ENCODE assay signal across 18 cellular contexts in genomic region chr22:30040499-30041055, GRCh38. TPM values are rescaled to one million over a fixed set of nuclear protein-coding genes. Genes with fewer than 3 reads are reported as not detected.
DNase-seq lines count a peak whose midpoint lies in the region; ATAC-seq, FAIRE-seq and TF ChIP-seq lines count a peak whose summit lies in the region.
"Had no signal": no experiment of that assay in that cellular context is flagged by ENCODE, and none has a peak within 500 bp of the region (broad histone marks: within the 10 kb centered on the region; RNA-seq: fewer than 3 reads in every experiment).

No MANE protein-coding gene starts in this region.

- H3K27ac ChIP-seq in HL-60 (replicated peaks) (peak overlapping the region; percentile 2; the same call in 1 of the 2 replicates), K562 (ENCODE audit: extremely low read depth, low read depth, low read length) (no peak overlapping the region), sigmoid colon (no peak overlapping the region), PC-3 (ENCODE audit: low read length) (no peak overlapping the region)

- no peak overlapping the region for H3K4me3 Mint-ChIP-seq in neural crest cell

- WGBS in K562 (ENCODE audit: insufficient coverage, low coverage, missing lambda C conversion rate), result 4% methylated on average over 8 of the region's 8 CpGs
- WGBS in sigmoid colon, 2 donors, result 87 to 89% methylated on average over 8 of the region's 8 CpGs

- in situ Hi-C loops in K562 (cut with MboI), result no loop called here

- no peaks in the 10 kb centered on the region for H3K36me3 ChIP-seq in K562 (ENCODE audit: control insufficient read depth, insufficient read depth, low read length)
- no peaks in the 10 kb centered on the region for H3K36me3 ChIP-seq in sigmoid colon
- no peaks in the 10 kb centered on the region for H3K36me3 ChIP-seq in BE2C
- no peaks in the 10 kb centered on the region for H3K36me3 ChIP-seq in PC-3 (ENCODE audit: low read depth, low read length)
- H3K36me3 ChIP-seq: HAP-1 had no signal

- CTCF ChIA-PET in K562 (lab: Yijun Ruan, JAX; ENCODE audit: low intra/inter-chr PET ratio) (no interaction called here), PC-3 (lab: Charles Lee) (no interaction called here)

- POLR2A ChIA-PET in K562 (lab: Yijun Ruan, JAX) (interaction anchor here (0.5 kb wide), 1 partner anchor 424 kb away, joined by 3 read pairs; no protein-coding TSS in a partner anchor), PC-3 (lab: Charles Lee; ENCODE audit: unreplicated experiment) (no interaction called here)

- H3K36me3 Mint-ChIP-seq in neural crest cell (ENCODE audit: low read depth), result no peaks in the 10 kb centered on the region
- H3K36me3 Mint-ChIP-seq: CD4-positive, CD25-positive, alpha-beta regulatory T cell had no signal

- no peak for FAIRE-seq in K562 (lab: Jason Lieb, UNC)
- FAIRE-seq: D721Med had no signal

- H3K4me2 ChIP-seq in K562 (ENCODE audit: insufficient read depth, low read length) (no peak overlapping the region), PC-3 (ENCODE audit: low read length) (no peak overlapping the region)

- no peaks in the 10 kb centered on the region for H3K9me3 Mint-ChIP-seq in neural crest cell
- H3K9me3 Mint-ChIP-seq: CD4-positive, CD25-positive, alpha-beta regulatory T cell had no signal

- TF ChIP-seq POLR2A in K562 (conservative IDR thresholded peaks at IDR 0.05) (no peak), sigmoid colon (IDR thresholded peaks at IDR 0.05) (no peak)

- no peak for ATAC-seq in K562
- no peak for ATAC-seq in PC-3
- ATAC-seq: Panc1 had no signal

- no peak overlapping the region for H3K9ac ChIP-seq in K562 (ENCODE audit: insufficient read depth in 1 of 2, low read depth in 2 of 2, low read length in 2 of 2)
- no peak overlapping the region for H3K9ac ChIP-seq in PC-3 (ENCODE audit: low read length)

- H2AFZ ChIP-seq in K562 (ENCODE audit: low read depth, low read length) (no peak overlapping the region), PC-3 (ENCODE audit: low read length) (no peak overlapping the region)

- no peak for TF ChIP-seq RAD21 in K562 (CRISPR knock-in tag; conservative IDR thresholded peaks at IDR 0.05 in 1 of 2, IDR thresholded peaks at IDR 0.05 in 1 of 2)

- no peaks in the 10 kb centered on the region for H3F3A ChIP-seq in PC-3 (ENCODE audit: low read length, unreplicated experiment)

- intact Hi-C loops in K562 (cut with micrococcal nuclease), result no loop called here
- intact Hi-C loops in sigmoid colon (cut with DNase I), result no loop called here
- intact Hi-C loops in PC-3 (cut with micrococcal nuclease), result no loop called here

- H4K20me1 ChIP-seq in K562 (replicated peaks; ENCODE audit: control insufficient read depth, insufficient read depth, low read length) (no peaks in the 10 kb centered on the region; the same call in 1 of the 2 replicates), PC-3 (ENCODE audit: low read length) (no peaks in the 10 kb centered on the region)

- BruUV-seq in K562 (replicated peaks; lab: Mats Ljungman, UMichigan) (no TSS peak), PC-3 (replicated peaks; lab: Mats Ljungman, UMichigan) (no TSS peak)

- H3K27me3 Mint-ChIP-seq in neural crest cell (ENCODE audit: low read depth), result no peaks in the 10 kb centered on the region

- no peaks in the 10 kb centered on the region for H3K9me3 ChIP-seq in K562 (replicated peaks; ENCODE audit: control insufficient read depth, insufficient read depth, low read depth, low read length)
- no peaks in the 10 kb centered on the region for H3K9me3 ChIP-seq in sigmoid colon
- no peaks in the 10 kb centered on the region for H3K9me3 ChIP-seq in BE2C
- no peaks in the 10 kb centered on the region for H3K9me3 ChIP-seq in PC-3 (ENCODE audit: low read length)
- H3K9me3 ChIP-seq: HAP-1 had no signal

- H3K4me1 ChIP-seq in K562 (replicated peaks in 1 of 2; ENCODE audit: control insufficient read depth in 2 of 2, insufficient read depth in 2 of 2, low read length in 2 of 2) (no peaks in the 10 kb centered on the region; a peak in 1 of 5 replicates), sigmoid colon (no peaks in the 10 kb centered on the region), BE2C (peaks cover 7% of the 10 kb centered on the region), PC-3 (ENCODE audit: insufficient read depth, low read length) (peaks cover 31% of the 10 kb centered on the region)

- TF ChIP-seq EP300 in K562 (IDR thresholded peaks at IDR 0.05; ENCODE audit: low read length) (no peak), sigmoid colon (IDR thresholded peaks at IDR 0.05) (no peak)

- no peaks in the 10 kb centered on the region for H3K9me2 ChIP-seq in PC-3 (replicated peaks; ENCODE audit: low read length)

- H3K79me2 ChIP-seq in K562 (ENCODE audit: control insufficient read depth, insufficient read depth, low read length), result no peaks in the 10 kb centered on the region
- H3K79me2 ChIP-seq in PC-3 (ENCODE audit: low read length), result no peaks in the 10 kb centered on the region

- H3K4me3 ChIP-seq in HL-60 (replicated peaks; ENCODE audit: insufficient read depth, low read length) (no peak overlapping the region), K562 (no peak overlapping the region), sigmoid colon (no peak overlapping the region), BE2C (ENCODE audit: low read depth, low read length) (no peak overlapping the region), PC-3 (ENCODE audit: low read length) (no peak overlapping the region)
- H3K4me3 ChIP-seq: HAP-1 had no signal

- H3K27me3 ChIP-seq in HL-60 (ENCODE audit: insufficient read depth, poor library complexity, severe bottlenecking), result no peaks in the 10 kb centered on the region
- peaks cover 7 to 29% of the 10 kb centered on the region in 2 experiments; a peak in 4 of 5 replicates for H3K27me3 ChIP-seq in K562 (ENCODE audit: control insufficient read depth in 2 of 2, insufficient read depth in 2 of 2, low read length in 2 of 2)
- H3K27me3 ChIP-seq in sigmoid colon, result peaks cover 0 to 8% (median 6%) of the 10 kb centered on the region in 3 donors
- H3K27me3 ChIP-seq in BE2C, result no peaks in the 10 kb centered on the region
- no peaks in the 10 kb centered on the region for H3K27me3 ChIP-seq in PC-3 (ENCODE audit: low read length)

- H3K4me1 Mint-ChIP-seq in neural crest cell, result peaks cover 21% of the 10 kb centered on the region

- H3K27ac Mint-ChIP-seq in neural crest cell (ENCODE audit: unreplicated experiment), result peak overlapping the region; percentile 93
- H3K27ac Mint-ChIP-seq: CD4-positive, CD25-positive, alpha-beta regulatory T cell had no signal

- H3K9me1 ChIP-seq in K562 (ENCODE audit: control insufficient read depth, insufficient read depth, low read length), result no peaks in the 10 kb centered on the region

- DNase-seq in HL-60 (ENCODE audit: low read depth in 1 of 2, low spot score in 1 of 2) (peak; percentile 47 to 70), K562 (ENCODE audit: extremely low read depth in 1 of 4, low spot score in 3 of 4) (no peak), neural crest cell (ENCODE audit: low read depth, low spot score) (no peak), sigmoid colon (peak; percentile 50), BE2C (no peak), NCI-H524 (lab: John Stamatoyannopoulos, UW) (no peak), PC-3 (no peak)
- DNase-seq: CD4-positive, CD25-positive, alpha-beta regulatory T cell; DMS79; KG1; NCI-H1048; NCI-H146; NCI-H2081; NCI-H510A had no signal

- no peak for TF ChIP-seq CTCF in HL-60 (IDR thresholded peaks at IDR 0.05; ENCODE audit: insufficient read depth, low read length)
- TF ChIP-seq CTCF in K562 (IDR thresholded peaks at IDR 0.05 in 2 of 3, conservative IDR thresholded peaks at IDR 0.05 in 1 of 3; ENCODE audit: insufficient read depth in 2 of 3, low read depth in 1 of 3, low read length in 3 of 3), result no peak
- no peak for TF ChIP-seq CTCF in neural crest cell (conservative IDR thresholded peaks at IDR 0.05)
- TF ChIP-seq CTCF in sigmoid colon (IDR thresholded peaks at IDR 0.05), result no peak
- no peak for TF ChIP-seq CTCF in BE2C (IDR thresholded peaks at IDR 0.05; ENCODE audit: low read depth, low read length)
- TF ChIP-seq CTCF in PC-3 (conservative IDR thresholded peaks at IDR 0.05; ENCODE audit: low read depth, low read length), result no peak

TF ChIP-seq in K562, 482 proteins besides CTCF, POLR2A, EP300 and RAD21:
- TF ChIP-seq CEBPB (tag; IDR thresholded peaks at IDR 0.05) (0 out of 2 replicates have a peak, but pooled peaks have one; percentile 12), ZNF780A (CRISPR knock-in tag; IDR thresholded peaks at IDR 0.05) (no peak)

RNA-seq across cellular contexts. Expression of gene HORMAD2, which starts 39.7 kb away (rescaled TPM):
- total RNA-seq in K562 (2011; cell fraction: chromatin; rRNA removed; ENCODE audit: low replicate concordance), result not detected in 2 replicates
- not detected in 2 replicates for total RNA-seq in K562 (2011; cell fraction: nucleolus; rRNA removed)
- not detected in 2 replicates for total RNA-seq in K562 (2011; cell fraction: nucleoplasm; rRNA removed)
- total RNA-seq in K562 (2014; rRNA removed) (not detected in 2 replicates), K562 (2014; rRNA removed; fragmentation: Illumina TruSeq; extraction: Trizol) (not detected in 2 replicates), K562 (2015; rRNA removed; fragmentation: Illumina TruSeq; extraction: Trizol) (not detected in 2 replicates), K562 (2021) (not detected in 2 replicates), neural crest cell (not detected in 2 replicates), sigmoid colon (not detected), PC-3 (2014; rRNA removed) (not detected in 2 replicates)
- polyA plus RNA-seq in K562 (2011; rRNA removed) (not detected in 2 replicates), K562 (2014; fragmentation: Illumina TruSeq; extraction: Trizol) (not detected in 2 replicates), K562 (2014; fragmentation: Nextera tagmentation; extraction: Ambion mirVana) (not detected), K562 (2014; rRNA removed) (not detected in 2 replicates), sigmoid colon (not detected)
- polyA plus RNA-seq in K562 (2011; cell fraction: cytosol; rRNA removed), result not detected in 2 replicates
- polyA plus RNA-seq in K562 (2011; cell fraction: nucleus; rRNA removed), result not detected in 2 replicates
- polyA plus RNA-seq in K562 (2012), result not detected in 2 replicates
- not detected in 2 replicates for polyA minus RNA-seq in K562 (2011; rRNA and poly(A)+ RNA removed)
- polyA minus RNA-seq in K562 (2011; cell fraction: cytosol; rRNA and poly(A)+ RNA removed), result not detected in 2 replicates
- not detected in 2 replicates for polyA minus RNA-seq in K562 (2011; cell fraction: nucleus; rRNA and poly(A)+ RNA removed)
- not detected for polyA plus RNA-seq in BE2C (2012; ENCODE audit: insufficient read depth, insufficient read length, low read depth)
- total RNA-seq: CD4-positive, CD25-positive, alpha-beta regulatory T cell; G401 had no signal
- polyA plus RNA-seq: CD4-positive, CD25-positive, alpha-beta regulatory T cell had no signal

Comparison
In these comparisons a context has a peak if more than half of its experiments do, and no peak if none do; other contexts are left out.
1. DNase-seq: peak in HL-60 (2 of 2) and sigmoid colon (single experiment); none in K562 (0 of 4), neural crest cell (single experiment), BE2C (single experiment), NCI-H524 (0 of 2) and PC-3 (single experiment).